In the genomic region with DNA sequence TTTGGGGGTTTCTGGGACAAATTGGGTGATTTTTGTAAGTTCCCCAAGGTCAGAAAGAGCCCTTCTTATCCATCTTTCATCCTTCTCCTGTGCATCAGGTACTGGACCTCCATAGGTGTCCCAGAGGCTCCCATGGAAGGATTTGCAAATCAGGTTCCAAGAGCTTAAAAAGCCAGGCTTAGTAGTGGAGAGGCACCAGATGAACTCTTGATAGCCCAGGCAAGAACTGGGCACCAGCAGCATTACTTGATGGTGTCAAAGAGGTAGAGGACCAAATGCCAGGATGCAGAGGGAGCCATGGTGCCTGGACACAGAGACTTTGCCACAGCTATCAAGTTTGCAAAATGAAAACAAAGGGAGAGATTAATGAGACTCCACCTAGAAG, we compare ENCODE assay signal across 1 cellular context.
TF ChIP-seq lines count a peak whose summit lies in the region.

No MANE protein-coding gene starts in this region.

TF ChIP-seq in H1, 55 proteins besides CTCF, POLR2A, EP300 and RAD21:
- TF ChIP-seq, protein P1, sequence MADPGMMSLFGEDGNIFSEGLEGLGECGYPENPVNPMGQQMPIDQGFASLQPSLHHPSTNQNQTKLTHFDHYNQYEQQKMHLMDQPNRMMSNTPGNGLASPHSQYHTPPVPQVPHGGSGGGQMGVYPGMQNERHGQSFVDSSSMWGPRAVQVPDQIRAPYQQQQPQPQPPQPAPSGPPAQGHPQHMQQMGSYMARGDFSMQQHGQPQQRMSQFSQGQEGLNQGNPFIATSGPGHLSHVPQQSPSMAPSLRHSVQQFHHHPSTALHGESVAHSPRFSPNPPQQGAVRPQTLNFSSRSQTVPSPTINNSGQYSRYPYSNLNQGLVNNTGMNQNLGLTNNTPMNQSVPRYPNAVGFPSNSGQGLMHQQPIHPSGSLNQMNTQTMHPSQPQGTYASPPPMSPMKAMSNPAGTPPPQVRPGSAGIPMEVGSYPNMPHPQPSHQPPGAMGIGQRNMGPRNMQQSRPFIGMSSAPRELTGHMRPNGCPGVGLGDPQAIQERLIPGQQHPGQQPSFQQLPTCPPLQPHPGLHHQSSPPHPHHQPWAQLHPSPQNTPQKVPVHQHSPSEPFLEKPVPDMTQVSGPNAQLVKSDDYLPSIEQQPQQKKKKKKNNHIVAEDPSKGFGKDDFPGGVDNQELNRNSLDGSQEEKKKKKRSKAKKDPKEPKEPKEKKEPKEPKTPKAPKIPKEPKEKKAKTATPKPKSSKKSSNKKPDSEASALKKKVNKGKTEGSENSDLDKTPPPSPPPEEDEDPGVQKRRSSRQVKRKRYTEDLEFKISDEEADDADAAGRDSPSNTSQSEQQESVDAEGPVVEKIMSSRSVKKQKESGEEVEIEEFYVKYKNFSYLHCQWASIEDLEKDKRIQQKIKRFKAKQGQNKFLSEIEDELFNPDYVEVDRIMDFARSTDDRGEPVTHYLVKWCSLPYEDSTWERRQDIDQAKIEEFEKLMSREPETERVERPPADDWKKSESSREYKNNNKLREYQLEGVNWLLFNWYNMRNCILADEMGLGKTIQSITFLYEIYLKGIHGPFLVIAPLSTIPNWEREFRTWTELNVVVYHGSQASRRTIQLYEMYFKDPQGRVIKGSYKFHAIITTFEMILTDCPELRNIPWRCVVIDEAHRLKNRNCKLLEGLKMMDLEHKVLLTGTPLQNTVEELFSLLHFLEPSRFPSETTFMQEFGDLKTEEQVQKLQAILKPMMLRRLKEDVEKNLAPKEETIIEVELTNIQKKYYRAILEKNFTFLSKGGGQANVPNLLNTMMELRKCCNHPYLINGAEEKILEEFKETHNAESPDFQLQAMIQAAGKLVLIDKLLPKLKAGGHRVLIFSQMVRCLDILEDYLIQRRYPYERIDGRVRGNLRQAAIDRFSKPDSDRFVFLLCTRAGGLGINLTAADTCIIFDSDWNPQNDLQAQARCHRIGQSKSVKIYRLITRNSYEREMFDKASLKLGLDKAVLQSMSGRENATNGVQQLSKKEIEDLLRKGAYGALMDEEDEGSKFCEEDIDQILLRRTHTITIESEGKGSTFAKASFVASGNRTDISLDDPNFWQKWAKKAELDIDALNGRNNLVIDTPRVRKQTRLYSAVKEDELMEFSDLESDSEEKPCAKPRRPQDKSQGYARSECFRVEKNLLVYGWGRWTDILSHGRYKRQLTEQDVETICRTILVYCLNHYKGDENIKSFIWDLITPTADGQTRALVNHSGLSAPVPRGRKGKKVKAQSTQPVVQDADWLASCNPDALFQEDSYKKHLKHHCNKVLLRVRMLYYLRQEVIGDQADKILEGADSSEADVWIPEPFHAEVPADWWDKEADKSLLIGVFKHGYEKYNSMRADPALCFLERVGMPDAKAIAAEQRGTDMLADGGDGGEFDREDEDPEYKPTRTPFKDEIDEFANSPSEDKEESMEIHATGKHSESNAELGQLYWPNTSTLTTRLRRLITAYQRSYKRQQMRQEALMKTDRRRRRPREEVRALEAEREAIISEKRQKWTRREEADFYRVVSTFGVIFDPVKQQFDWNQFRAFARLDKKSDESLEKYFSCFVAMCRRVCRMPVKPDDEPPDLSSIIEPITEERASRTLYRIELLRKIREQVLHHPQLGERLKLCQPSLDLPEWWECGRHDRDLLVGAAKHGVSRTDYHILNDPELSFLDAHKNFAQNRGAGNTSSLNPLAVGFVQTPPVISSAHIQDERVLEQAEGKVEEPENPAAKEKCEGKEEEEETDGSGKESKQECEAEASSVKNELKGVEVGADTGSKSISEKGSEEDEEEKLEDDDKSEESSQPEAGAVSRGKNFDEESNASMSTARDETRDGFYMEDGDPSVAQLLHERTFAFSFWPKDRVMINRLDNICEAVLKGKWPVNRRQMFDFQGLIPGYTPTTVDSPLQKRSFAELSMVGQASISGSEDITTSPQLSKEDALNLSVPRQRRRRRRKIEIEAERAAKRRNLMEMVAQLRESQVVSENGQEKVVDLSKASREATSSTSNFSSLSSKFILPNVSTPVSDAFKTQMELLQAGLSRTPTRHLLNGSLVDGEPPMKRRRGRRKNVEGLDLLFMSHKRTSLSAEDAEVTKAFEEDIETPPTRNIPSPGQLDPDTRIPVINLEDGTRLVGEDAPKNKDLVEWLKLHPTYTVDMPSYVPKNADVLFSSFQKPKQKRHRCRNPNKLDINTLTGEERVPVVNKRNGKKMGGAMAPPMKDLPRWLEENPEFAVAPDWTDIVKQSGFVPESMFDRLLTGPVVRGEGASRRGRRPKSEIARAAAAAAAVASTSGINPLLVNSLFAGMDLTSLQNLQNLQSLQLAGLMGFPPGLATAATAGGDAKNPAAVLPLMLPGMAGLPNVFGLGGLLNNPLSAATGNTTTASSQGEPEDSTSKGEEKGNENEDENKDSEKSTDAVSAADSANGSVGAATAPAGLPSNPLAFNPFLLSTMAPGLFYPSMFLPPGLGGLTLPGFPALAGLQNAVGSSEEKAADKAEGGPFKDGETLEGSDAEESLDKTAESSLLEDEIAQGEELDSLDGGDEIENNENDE (IDR thresholded peaks at IDR 0.05; ENCODE audit: insufficient replicate concordance, low read length), result no peak
- no peak for TF ChIP-seq POLR2AphosphoS5 (IDR thresholded peaks at IDR 0.05; ENCODE audit: low read depth, low read length)
- TF ChIP-seq KDM1A (IDR thresholded peaks at IDR 0.05; ENCODE audit: borderline replicate concordance, low read length), result no peak
- no peak for TF ChIP-seq GTF2F1 (IDR thresholded peaks at IDR 0.05; ENCODE audit: borderline replicate concordance, low read depth, low read length)
- no peak for TF ChIP-seq SUZ12 (IDR thresholded peaks at IDR 0.05; ENCODE audit: low read length)
- no peak for TF ChIP-seq EGR1 (IDR thresholded peaks at IDR 0.05; ENCODE audit: borderline replicate concordance, low read depth, low read length)
- no peak for TF ChIP-seq ASH2L (IDR thresholded peaks at IDR 0.05; ENCODE audit: low read length)
- TF ChIP-seq BCL11A (IDR thresholded peaks at IDR 0.05; ENCODE audit: low read depth in 2 of 2, low read length in 2 of 2), result no peak
- TF ChIP-seq, protein P2, sequence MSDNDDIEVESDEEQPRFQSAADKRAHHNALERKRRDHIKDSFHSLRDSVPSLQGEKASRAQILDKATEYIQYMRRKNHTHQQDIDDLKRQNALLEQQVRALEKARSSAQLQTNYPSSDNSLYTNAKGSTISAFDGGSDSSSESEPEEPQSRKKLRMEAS (IDR thresholded peaks at IDR 0.05), result no peak
- TF ChIP-seq SP4 (IDR thresholded peaks at IDR 0.05; ENCODE audit: low read length), result no peak
- TF ChIP-seq CTBP2 (IDR thresholded peaks at IDR 0.05; ENCODE audit: borderline replicate concordance, insufficient read depth, insufficient read length, low read length), result no peak
- TF ChIP-seq TBP (IDR thresholded peaks at IDR 0.05; ENCODE audit: low read depth, low read length), result no peak
- TF ChIP-seq NANOG (IDR thresholded peaks at IDR 0.05; ENCODE audit: insufficient read depth, low read depth, low read length, poor library complexity, severe bottlenecking), result no peak
- TF ChIP-seq CREB1 (IDR thresholded peaks at IDR 0.05), result no peak
